In the genomic region with DNA sequence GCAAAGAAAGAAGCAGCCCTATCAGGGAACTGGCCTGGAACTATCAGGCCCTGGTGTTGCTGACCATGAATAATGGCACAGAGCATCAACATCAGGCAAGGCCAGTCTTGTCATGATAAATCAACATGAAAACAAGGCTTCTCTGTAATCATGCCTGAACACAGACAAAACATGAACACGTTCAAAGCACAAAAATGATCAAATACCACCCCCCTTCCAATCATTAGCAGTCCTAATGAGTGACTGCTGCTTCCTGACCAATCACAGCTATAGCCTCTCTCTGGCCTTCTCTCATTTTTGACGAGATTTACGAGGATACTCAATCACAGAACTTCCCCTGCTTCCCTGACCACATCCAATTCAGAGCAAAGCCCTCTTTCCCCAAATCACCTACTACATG, we compare ENCODE assay signal across 1 cellular context.
TF ChIP-seq lines count a peak whose summit lies in the region.

No MANE protein-coding gene starts in this region.

TF ChIP-seq in GM23338, 12 proteins besides CTCF, POLR2A, EP300 and RAD21 (continued from another document):
- TF ChIP-seq, protein P1, sequence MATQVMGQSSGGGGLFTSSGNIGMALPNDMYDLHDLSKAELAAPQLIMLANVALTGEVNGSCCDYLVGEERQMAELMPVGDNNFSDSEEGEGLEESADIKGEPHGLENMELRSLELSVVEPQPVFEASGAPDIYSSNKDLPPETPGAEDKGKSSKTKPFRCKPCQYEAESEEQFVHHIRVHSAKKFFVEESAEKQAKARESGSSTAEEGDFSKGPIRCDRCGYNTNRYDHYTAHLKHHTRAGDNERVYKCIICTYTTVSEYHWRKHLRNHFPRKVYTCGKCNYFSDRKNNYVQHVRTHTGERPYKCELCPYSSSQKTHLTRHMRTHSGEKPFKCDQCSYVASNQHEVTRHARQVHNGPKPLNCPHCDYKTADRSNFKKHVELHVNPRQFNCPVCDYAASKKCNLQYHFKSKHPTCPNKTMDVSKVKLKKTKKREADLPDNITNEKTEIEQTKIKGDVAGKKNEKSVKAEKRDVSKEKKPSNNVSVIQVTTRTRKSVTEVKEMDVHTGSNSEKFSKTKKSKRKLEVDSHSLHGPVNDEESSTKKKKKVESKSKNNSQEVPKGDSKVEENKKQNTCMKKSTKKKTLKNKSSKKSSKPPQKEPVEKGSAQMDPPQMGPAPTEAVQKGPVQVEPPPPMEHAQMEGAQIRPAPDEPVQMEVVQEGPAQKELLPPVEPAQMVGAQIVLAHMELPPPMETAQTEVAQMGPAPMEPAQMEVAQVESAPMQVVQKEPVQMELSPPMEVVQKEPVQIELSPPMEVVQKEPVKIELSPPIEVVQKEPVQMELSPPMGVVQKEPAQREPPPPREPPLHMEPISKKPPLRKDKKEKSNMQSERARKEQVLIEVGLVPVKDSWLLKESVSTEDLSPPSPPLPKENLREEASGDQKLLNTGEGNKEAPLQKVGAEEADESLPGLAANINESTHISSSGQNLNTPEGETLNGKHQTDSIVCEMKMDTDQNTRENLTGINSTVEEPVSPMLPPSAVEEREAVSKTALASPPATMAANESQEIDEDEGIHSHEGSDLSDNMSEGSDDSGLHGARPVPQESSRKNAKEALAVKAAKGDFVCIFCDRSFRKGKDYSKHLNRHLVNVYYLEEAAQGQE (IDR thresholded peaks at IDR 0.05; ENCODE audit: unreplicated experiment) = no peak
- no peak for TF ChIP-seq STAT1 (IDR thresholded peaks at IDR 0.05; ENCODE audit: unreplicated experiment)
- no peak for TF ChIP-seq CREB1 (CRISPR knock-in tag; IDR thresholded peaks at IDR 0.05; ENCODE audit: low read depth)
- TF ChIP-seq NANOG (IDR thresholded peaks at IDR 0.05; ENCODE audit: borderline replicate concordance) = no peak
- no peak for TF ChIP-seq POLR2AphosphoS5 (IDR thresholded peaks at IDR 0.05; ENCODE audit: low read depth)
- TF ChIP-seq, protein P2, sequence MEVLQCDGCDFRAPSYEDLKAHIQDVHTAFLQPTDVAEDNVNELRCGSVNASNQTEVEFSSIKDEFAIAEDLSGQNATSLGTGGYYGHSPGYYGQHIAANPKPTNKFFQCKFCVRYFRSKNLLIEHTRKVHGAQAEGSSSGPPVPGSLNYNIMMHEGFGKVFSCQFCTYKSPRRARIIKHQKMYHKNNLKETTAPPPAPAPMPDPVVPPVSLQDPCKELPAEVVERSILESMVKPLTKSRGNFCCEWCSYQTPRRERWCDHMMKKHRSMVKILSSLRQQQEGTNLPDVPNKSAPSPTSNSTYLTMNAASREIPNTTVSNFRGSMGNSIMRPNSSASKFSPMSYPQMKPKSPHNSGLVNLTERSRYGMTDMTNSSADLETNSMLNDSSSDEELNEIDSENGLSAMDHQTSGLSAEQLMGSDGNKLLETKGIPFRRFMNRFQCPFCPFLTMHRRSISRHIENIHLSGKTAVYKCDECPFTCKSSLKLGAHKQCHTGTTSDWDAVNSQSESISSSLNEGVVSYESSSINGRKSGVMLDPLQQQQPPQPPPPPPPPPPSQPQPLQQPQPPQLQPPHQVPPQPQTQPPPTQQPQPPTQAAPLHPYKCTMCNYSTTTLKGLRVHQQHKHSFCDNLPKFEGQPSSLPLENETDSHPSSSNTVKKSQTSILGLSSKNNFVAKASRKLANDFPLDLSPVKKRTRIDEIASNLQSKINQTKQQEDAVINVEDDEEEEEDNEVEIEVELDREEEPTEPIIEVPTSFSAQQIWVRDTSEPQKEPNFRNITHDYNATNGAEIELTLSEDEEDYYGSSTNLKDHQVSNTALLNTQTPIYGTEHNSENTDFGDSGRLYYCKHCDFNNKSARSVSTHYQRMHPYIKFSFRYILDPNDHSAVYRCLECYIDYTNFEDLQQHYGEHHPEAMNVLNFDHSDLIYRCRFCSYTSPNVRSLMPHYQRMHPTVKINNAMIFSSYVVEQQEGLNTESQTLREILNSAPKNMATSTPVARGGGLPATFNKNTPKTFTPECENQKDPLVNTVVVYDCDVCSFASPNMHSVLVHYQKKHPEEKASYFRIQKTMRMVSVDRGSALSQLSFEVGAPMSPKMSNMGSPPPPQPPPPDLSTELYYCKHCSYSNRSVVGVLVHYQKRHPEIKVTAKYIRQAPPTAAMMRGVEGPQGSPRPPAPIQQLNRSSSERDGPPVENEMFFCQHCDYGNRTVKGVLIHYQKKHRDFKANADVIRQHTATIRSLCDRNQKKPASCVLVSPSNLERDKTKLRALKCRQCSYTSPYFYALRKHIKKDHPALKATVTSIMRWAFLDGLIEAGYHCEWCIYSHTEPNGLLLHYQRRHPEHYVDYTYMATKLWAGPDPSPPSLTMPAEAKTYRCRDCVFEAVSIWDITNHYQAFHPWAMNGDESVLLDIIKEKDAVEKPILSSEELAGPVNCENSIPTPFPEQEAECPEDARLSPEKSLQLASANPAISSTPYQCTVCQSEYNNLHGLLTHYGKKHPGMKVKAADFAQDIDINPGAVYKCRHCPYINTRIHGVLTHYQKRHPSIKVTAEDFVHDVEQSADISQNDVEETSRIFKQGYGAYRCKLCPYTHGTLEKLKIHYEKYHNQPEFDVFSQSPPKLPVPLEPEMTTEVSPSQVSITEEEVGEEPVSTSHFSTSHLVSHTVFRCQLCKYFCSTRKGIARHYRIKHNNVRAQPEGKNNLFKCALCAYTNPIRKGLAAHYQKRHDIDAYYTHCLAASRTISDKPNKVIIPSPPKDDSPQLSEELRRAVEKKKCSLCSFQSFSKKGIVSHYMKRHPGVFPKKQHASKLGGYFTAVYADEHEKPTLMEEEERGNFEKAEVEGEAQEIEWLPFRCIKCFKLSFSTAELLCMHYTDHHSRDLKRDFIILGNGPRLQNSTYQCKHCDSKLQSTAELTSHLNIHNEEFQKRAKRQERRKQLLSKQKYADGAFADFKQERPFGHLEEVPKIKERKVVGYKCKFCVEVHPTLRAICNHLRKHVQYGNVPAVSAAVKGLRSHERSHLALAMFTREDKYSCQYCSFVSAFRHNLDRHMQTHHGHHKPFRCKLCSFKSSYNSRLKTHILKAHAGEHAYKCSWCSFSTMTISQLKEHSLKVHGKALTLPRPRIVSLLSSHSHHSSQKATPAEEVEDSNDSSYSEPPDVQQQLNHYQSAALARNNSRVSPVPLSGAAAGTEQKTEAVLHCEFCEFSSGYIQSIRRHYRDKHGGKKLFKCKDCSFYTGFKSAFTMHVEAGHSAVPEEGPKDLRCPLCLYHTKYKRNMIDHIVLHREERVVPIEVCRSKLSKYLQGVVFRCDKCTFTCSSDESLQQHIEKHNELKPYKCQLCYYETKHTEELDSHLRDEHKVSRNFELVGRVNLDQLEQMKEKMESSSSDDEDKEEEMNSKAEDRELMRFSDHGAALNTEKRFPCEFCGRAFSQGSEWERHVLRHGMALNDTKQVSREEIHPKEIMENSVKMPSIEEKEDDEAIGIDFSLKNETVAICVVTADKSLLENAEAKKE (CRISPR knock-in tag; IDR thresholded peaks at IDR 0.05) = no peak
- TF ChIP-seq, protein P3, sequence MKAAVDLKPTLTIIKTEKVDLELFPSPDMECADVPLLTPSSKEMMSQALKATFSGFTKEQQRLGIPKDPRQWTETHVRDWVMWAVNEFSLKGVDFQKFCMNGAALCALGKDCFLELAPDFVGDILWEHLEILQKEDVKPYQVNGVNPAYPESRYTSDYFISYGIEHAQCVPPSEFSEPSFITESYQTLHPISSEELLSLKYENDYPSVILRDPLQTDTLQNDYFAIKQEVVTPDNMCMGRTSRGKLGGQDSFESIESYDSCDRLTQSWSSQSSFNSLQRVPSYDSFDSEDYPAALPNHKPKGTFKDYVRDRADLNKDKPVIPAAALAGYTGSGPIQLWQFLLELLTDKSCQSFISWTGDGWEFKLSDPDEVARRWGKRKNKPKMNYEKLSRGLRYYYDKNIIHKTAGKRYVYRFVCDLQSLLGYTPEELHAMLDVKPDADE (IDR thresholded peaks at IDR 0.05) = no peak
- TF ChIP-seq EZH2phosphoT487 (IDR thresholded peaks at IDR 0.05; ENCODE audit: unreplicated experiment) = no peak
- TF ChIP-seq ZNF114 (CRISPR knock-in tag; IDR thresholded peaks at IDR 0.05) = no peak
- TF ChIP-seq ZNF331 (CRISPR knock-in tag; IDR thresholded peaks at IDR 0.05; ENCODE audit: low read depth) = no peak
- no peak for TF ChIP-seq EZH2 (IDR thresholded peaks at IDR 0.05; ENCODE audit: low read depth, unreplicated experiment)
